ENCODE assay signal across 14 cellular contexts in genomic region chr12:2161478-2161877, GRCh38.
DNase-seq lines count a peak whose midpoint lies in the region; ATAC-seq and TF ChIP-seq lines count a peak whose summit lies in the region.
"Had no signal": no experiment of that assay in that cellular context is flagged by ENCODE, and none has a peak within 500 bp of the region (broad histone marks: within the 10 kb centered on the region; RNA-seq: fewer than 3 reads in every experiment).

No MANE protein-coding gene starts in this region.

- ATAC-seq in GM18907 (IDR thresholded peaks at IDR 0.05; ENCODE audit: unreplicated experiment) (no peak), GM19395 (IDR thresholded peaks at IDR 0.05; ENCODE audit: unreplicated experiment) (no peak), GM19351 (IDR thresholded peaks at IDR 0.05; ENCODE audit: unreplicated experiment) (no peak)

- H3K36me3 Mint-ChIP-seq in HFFc6 (ENCODE audit: low read depth) = peaks cover 17% of the 10 kb centered on the region

- no peak overlapping the region for H3K4me3 Mint-ChIP-seq in HFFc6
- H3K4me3 Mint-ChIP-seq: brain had no signal

- peak overlapping the region; percentile 67 for H3K27ac ChIP-seq in cingulate gyrus (ENCODE audit: low read depth, low read length)
- H3K27ac ChIP-seq: epithelial cell of prostate had no signal

- H3K4me1 Mint-ChIP-seq in HFFc6 (ENCODE audit: low read depth) = peaks cover 28% of the 10 kb centered on the region
- H3K4me1 Mint-ChIP-seq: brain had no signal

- H3K27me3 Mint-ChIP-seq in HFFc6 (ENCODE audit: insufficient read depth) = no peaks in the 10 kb centered on the region; the same call in 1 of the 2 replicates

- H3K9me3 Mint-ChIP-seq in HFFc6 = peaks cover 1% of the 10 kb centered on the region

- H3K27ac Mint-ChIP-seq in HFFc6 = no peak overlapping the region

- peak in 9 of 14 donors; percentile 13 to 62 (median 30) for DNase-seq in C1 segment of cervical spinal cord (lab: John Stamatoyannopoulos, UW)
- peak; percentile 47 for DNase-seq in inferior parietal cortex (ENCODE audit: extremely low spot score)
- peak; percentile 44 for DNase-seq in retina
- DNase-seq in HFFc6 = no peak
- DNase-seq: ACHN; activated CD4-positive, alpha-beta T cell treated with anti-CD3 and anti-CD28 coated beads, Interleukin-2, amount 50 U/mL, for 1 hour; Kasumi-1; small intestine had no signal

- TF ChIP-seq CTCF in HFFc6 (IDR thresholded peaks at IDR 0.05) = no peak
